7 cellular contexts compared by ENCODE assay signal in genomic region chrX:1682501-1682900, GRCh38.
A peak's percentile ranks its signal among the peaks of the same experiment; 100 is the strongest.
DNase-seq lines count a peak whose midpoint lies in the region; ATAC-seq and TF ChIP-seq lines count a peak whose summit lies in the region.
"Not testable (repeated sequence)": the region's sequence is repeated elsewhere in the genome, so short reads cannot be mapped to it uniquely, and the experiment has no call there.

No MANE protein-coding gene starts in this region.

- H3K27ac Mint-ChIP-seq in CD4-positive, CD25-positive, alpha-beta regulatory T cell: peak overlapping the region; percentile 3 to 91 (median 88)
- peak overlapping the region; percentile 15 to 72 for H3K27ac Mint-ChIP-seq in T-cell
- H3K27ac Mint-ChIP-seq in activated CD4-positive, alpha-beta memory T cell treated with anti-CD3 and anti-CD28 coated beads for 36 hours: peak overlapping the region; percentile 46
- H3K27ac Mint-ChIP-seq in activated T-cell treated with anti-CD3 and anti-CD28 coated beads, Interleukin-2, amount 50 U/mL, for 72 hours: peak overlapping the region; percentile 85
- peak overlapping the region; percentile 87 for H3K27ac Mint-ChIP-seq in activated naive CD8-positive, alpha-beta T cell treated with anti-CD3 and anti-CD28 coated beads for 36 hours
- H3K27ac Mint-ChIP-seq in immature natural killer cell: peak overlapping the region; percentile 85 to 100 (median 91)
- H3K27ac Mint-ChIP-seq in osteocyte (ENCODE audit: unreplicated experiment): not testable (repeated sequence)

- H3K36me3 ChIP-seq in CD4-positive, CD25-positive, alpha-beta regulatory T cell (ENCODE audit: control insufficient read depth, insufficient read depth, low read length): not testable (repeated sequence)

- DNase-seq in CD4-positive, CD25-positive, alpha-beta regulatory T cell; T-cell; activated CD4-positive, alpha-beta memory T cell treated with anti-CD3 and anti-CD28 coated beads for 36 hours; activated T-cell treated with anti-CD3 and anti-CD28 coated beads, Interleukin-2, amount 50 U/mL, for 72 hours; activated naive CD8-positive, alpha-beta T cell treated with anti-CD3 and anti-CD28 coated beads for 36 hours; immature natural killer cell: not testable (repeated sequence)
- peak; percentile 23 for DNase-seq in osteocyte (ENCODE audit: extremely low spot score, unreplicated experiment)

- intact Hi-C loops in activated CD4-positive, alpha-beta memory T cell treated with anti-CD3 and anti-CD28 coated beads for 36 hours (cut with micrococcal nuclease): not testable (repeated sequence)

- H3K9me3 Mint-ChIP-seq in CD4-positive, CD25-positive, alpha-beta regulatory T cell; T-cell; activated T-cell treated with anti-CD3 and anti-CD28 coated beads, Interleukin-2, amount 50 U/mL, for 72 hours; immature natural killer cell; osteocyte (ENCODE audit: unreplicated experiment): not testable (repeated sequence)
- peaks cover 21% of the 10 kb centered on the region for H3K9me3 Mint-ChIP-seq in activated CD4-positive, alpha-beta memory T cell treated with anti-CD3 and anti-CD28 coated beads for 36 hours
- peaks cover 30% of the 10 kb centered on the region for H3K9me3 Mint-ChIP-seq in activated naive CD8-positive, alpha-beta T cell treated with anti-CD3 and anti-CD28 coated beads for 36 hours

- not testable (repeated sequence) for H3K27ac ChIP-seq in CD4-positive, CD25-positive, alpha-beta regulatory T cell (ENCODE audit: insufficient read depth, low read length, poor library complexity, severe bottlenecking)

- H3K4me1 ChIP-seq in CD4-positive, CD25-positive, alpha-beta regulatory T cell (ENCODE audit: control insufficient read depth, insufficient read depth, low read length, poor library complexity, severe bottlenecking): not testable (repeated sequence)

- TF ChIP-seq CTCF in osteocyte (IDR thresholded peaks at IDR 0.05): not testable (repeated sequence)

- CTCF ChIA-PET in T-cell (lab: Charles Lee); activated CD4-positive, alpha-beta memory T cell treated with anti-CD3 and anti-CD28 coated beads for 36 hours (lab: Charles Lee): not testable (repeated sequence)

- peaks cover 0 to 43% (median 27%) of the 10 kb centered on the region in 4 donors for H3K4me1 Mint-ChIP-seq in CD4-positive, CD25-positive, alpha-beta regulatory T cell
- peaks cover 13 to 23% (median 19%) of the 10 kb centered on the region in 3 donors for H3K4me1 Mint-ChIP-seq in T-cell
- peaks cover 32% of the 10 kb centered on the region for H3K4me1 Mint-ChIP-seq in activated CD4-positive, alpha-beta memory T cell treated with anti-CD3 and anti-CD28 coated beads for 36 hours (ENCODE audit: low read depth)
- peaks cover 29% of the 10 kb centered on the region for H3K4me1 Mint-ChIP-seq in activated T-cell treated with anti-CD3 and anti-CD28 coated beads, Interleukin-2, amount 50 U/mL, for 72 hours (ENCODE audit: low read depth)
- peaks cover 16% of the 10 kb centered on the region for H3K4me1 Mint-ChIP-seq in activated naive CD8-positive, alpha-beta T cell treated with anti-CD3 and anti-CD28 coated beads for 36 hours
- peaks cover 27 to 51% of the 10 kb centered on the region in 2 donors for H3K4me1 Mint-ChIP-seq in immature natural killer cell
- peaks cover 20% of the 10 kb centered on the region for H3K4me1 Mint-ChIP-seq in osteocyte (ENCODE audit: unreplicated experiment)

- H3K36me3 Mint-ChIP-seq in CD4-positive, CD25-positive, alpha-beta regulatory T cell: peaks cover 12% of the 10 kb centered on the region
- H3K36me3 Mint-ChIP-seq in T-cell; activated T-cell treated with anti-CD3 and anti-CD28 coated beads, Interleukin-2, amount 50 U/mL, for 72 hours (ENCODE audit: insufficient read depth in 2 of 2); osteocyte (ENCODE audit: unreplicated experiment): not testable (repeated sequence)
- H3K36me3 Mint-ChIP-seq in activated CD4-positive, alpha-beta memory T cell treated with anti-CD3 and anti-CD28 coated beads for 36 hours: peaks cover 31% of the 10 kb centered on the region
- H3K36me3 Mint-ChIP-seq in activated naive CD8-positive, alpha-beta T cell treated with anti-CD3 and anti-CD28 coated beads for 36 hours: peaks cover 54% of the 10 kb centered on the region
- peaks cover 0 to 12% (median 3%) of the 10 kb centered on the region in 3 donors for H3K36me3 Mint-ChIP-seq in immature natural killer cell

- not testable (repeated sequence) for H3K27me3 ChIP-seq in CD4-positive, CD25-positive, alpha-beta regulatory T cell (ENCODE audit: control insufficient read depth, insufficient read depth, low read length)

- H3K4me3 ChIP-seq in CD4-positive, CD25-positive, alpha-beta regulatory T cell (ENCODE audit: low read depth, low read length): not testable (repeated sequence)

- not testable (repeated sequence) for ATAC-seq in CD4-positive, CD25-positive, alpha-beta regulatory T cell (ENCODE audit: low read depth in 2 of 2); T-cell (replicated peaks in 1 of 4); activated T-cell treated with anti-CD3 and anti-CD28 coated beads, Interleukin-2, amount 50 U/mL, for 72 hours (replicated peaks in 1 of 2)

- not testable (repeated sequence) for H3K27me3 Mint-ChIP-seq in CD4-positive, CD25-positive, alpha-beta regulatory T cell; T-cell; activated CD4-positive, alpha-beta memory T cell treated with anti-CD3 and anti-CD28 coated beads for 36 hours; activated T-cell treated with anti-CD3 and anti-CD28 coated beads, Interleukin-2, amount 50 U/mL, for 72 hours (ENCODE audit: low read depth); activated naive CD8-positive, alpha-beta T cell treated with anti-CD3 and anti-CD28 coated beads for 36 hours
- H3K27me3 Mint-ChIP-seq in immature natural killer cell (ENCODE audit: low read depth in 3 of 3): peaks cover 11 to 33% (median 24%) of the 10 kb centered on the region in 3 donors
- peaks cover 11% of the 10 kb centered on the region for H3K27me3 Mint-ChIP-seq in osteocyte (ENCODE audit: unreplicated experiment)

- POLR2A ChIA-PET in T-cell (lab: Charles Lee); activated CD4-positive, alpha-beta memory T cell treated with anti-CD3 and anti-CD28 coated beads for 36 hours (lab: Charles Lee): not testable (repeated sequence)

- H3K9me3 ChIP-seq in CD4-positive, CD25-positive, alpha-beta regulatory T cell (ENCODE audit: control insufficient read depth in 2 of 2, low read length in 2 of 2): not testable (repeated sequence)

- H3K4me3 Mint-ChIP-seq in CD4-positive, CD25-positive, alpha-beta regulatory T cell: peak overlapping the region in 3 of 4 donors; percentile 32 to 74 (median 39)
- H3K4me3 Mint-ChIP-seq in T-cell (peak overlapping the region in 1 of 3 donors; percentile 25), immature natural killer cell (peak overlapping the region; percentile 61 to 82 (median 66))
- H3K4me3 Mint-ChIP-seq in activated CD4-positive, alpha-beta memory T cell treated with anti-CD3 and anti-CD28 coated beads for 36 hours; osteocyte (ENCODE audit: unreplicated experiment): not testable (repeated sequence)
- peak overlapping the region in 1 of 2 donors; percentile 54 for H3K4me3 Mint-ChIP-seq in activated T-cell treated with anti-CD3 and anti-CD28 coated beads, Interleukin-2, amount 50 U/mL, for 72 hours
- peak overlapping the region; percentile 53 for H3K4me3 Mint-ChIP-seq in activated naive CD8-positive, alpha-beta T cell treated with anti-CD3 and anti-CD28 coated beads for 36 hours
